Comparison of ENCODE assay signal across 8 cellular contexts in genomic region chr1:94962745-94963265, GRCh38. TPM values are rescaled to one million over a fixed set of nuclear protein-coding genes. Genes with fewer than 3 reads are reported as not detected.
DNase-seq lines count a peak whose midpoint lies in the region; ATAC-seq and TF ChIP-seq lines count a peak whose summit lies in the region.

No MANE protein-coding gene starts in this region.

- intact Hi-C loops in left ventricle myocardium inferior (cut with micrococcal nuclease): no loop called here

- H3K27me3 ChIP-seq in left ventricle myocardium inferior (ENCODE audit: low read depth): no peaks in the 10 kb centered on the region

- no peak for TF ChIP-seq CTCF in left ventricle myocardium inferior (IDR thresholded peaks at IDR 0.05; ENCODE audit: borderline replicate concordance)

- POLR2A ChIA-PET in HEK293T (lab: Yijun Ruan, JAX): no interaction called here

- H3K27ac ChIP-seq in left ventricle myocardium inferior (replicated peaks): peak overlapping the region; percentile 88

- peak overlapping the region; percentile 60 for H3K4me3 ChIP-seq in left ventricle myocardium inferior

- DNase-seq in HCEC 1CT (peak; percentile 14), M059J (ENCODE audit: low read depth) (peak; percentile 73), left ventricle myocardium inferior (no peak), HEK293T (ENCODE audit: extremely low spot score) (no peak), GOT3 (lab: John Stamatoyannopoulos, UW) (no peak)
- DNase-seq in activated T-cell treated with anti-CD3 and anti-CD28 coated beads, Interleukin-2, amount 50 U/mL, for 48 hours: peak; percentile 29 to 40
- peak; percentile 2 to 4 for DNase-seq in stimulated activated CD4-positive, alpha-beta T cell treated with anti-CD3 and anti-CD28 coated beads, Interleukin-12 subunit alpha, Interleukin-12 subunit beta, amount 100 ng/mL, for 24 hours (ENCODE audit: low read depth in 2 of 2)

- peaks cover 20% of the 10 kb centered on the region for H3K4me1 ChIP-seq in left ventricle myocardium inferior

- no peaks in the 10 kb centered on the region for H3K9me3 ChIP-seq in left ventricle myocardium inferior (replicated peaks)

- CTCF ChIA-PET in HEK293T (lab: Yijun Ruan, JAX): interaction anchor here (0.6 kb wide), 1 partner anchor 125 kb away, joined by 3 read pairs; no protein-coding TSS in a partner anchor

- peak; percentile 96 for ATAC-seq in GM18498 (IDR thresholded peaks at IDR 0.05; ENCODE audit: unreplicated experiment)

- H3K36me3 ChIP-seq in left ventricle myocardium inferior: no peaks in the 10 kb centered on the region

TF ChIP-seq in HEK293T, 16 proteins besides CTCF, POLR2A, EP300 and RAD21:
- TF ChIP-seq PKNOX1 (IDR thresholded peaks at IDR 0.05) (no peak), LEF1 (IDR thresholded peaks at IDR 0.05; ENCODE audit: borderline replicate concordance) (no peak)

RNA-seq across cellular contexts. Expression of gene CNN3, which starts 35.9 kb away (rescaled TPM):
- 300 and 364 TPM in 2 replicates for total RNA-seq in M059J (2014; rRNA removed; shearing (Covaris generic))
- 67.9 TPM for total RNA-seq in left ventricle myocardium inferior

Comparison
In these comparisons a context has a peak if more than half of its experiments do, and no peak if none do; other contexts are left out.
1. DNase-seq: peak in HCEC 1CT (single experiment), M059J (single experiment), activated T-cell treated with anti-CD3 and anti-CD28 coated beads, Interleukin-2, amount 50 U/mL, for 48 hours (2 of 2) and stimulated activated CD4-positive, alpha-beta T cell treated with anti-CD3 and anti-CD28 coated beads, Interleukin-12 subunit alpha, Interleukin-12 subunit beta, amount 100 ng/mL, for 24 hours (2 of 2); none in left ventricle myocardium inferior (single experiment), HEK293T (single experiment) and GOT3 (single experiment).